16 cellular contexts compared by ENCODE assay signal in genomic region chr14:96245710-96246534, GRCh38. TPM values are rescaled to one million over a fixed set of nuclear protein-coding genes. Genes with fewer than 3 reads are reported as not detected.
DNase-seq lines count a peak whose midpoint lies in the region; ATAC-seq and TF ChIP-seq lines count a peak whose summit lies in the region.
"Had no signal": no experiment of that assay in that cellular context is flagged by ENCODE, and none has a peak within 500 bp of the region (broad histone marks: within the 10 kb centered on the region; RNA-seq: fewer than 3 reads in every experiment).

No MANE protein-coding gene starts in this region.

- TF ChIP-seq CTCF in AG09309 (IDR thresholded peaks at IDR 0.05; ENCODE audit: control insufficient read depth, insufficient read depth, low read depth, low read length, missing control alignments): peak; percentile 22

- no peaks in the 10 kb centered on the region for H3K9me3 ChIP-seq in mesenchymal stem cell (ENCODE audit: control insufficient read depth, low read length)
- H3K9me3 ChIP-seq: tibial artery had no signal

- H3K9ac ChIP-seq in mesenchymal stem cell (ENCODE audit: low read length): no peak overlapping the region
- H3K9ac ChIP-seq: BLaER1 treated with 17β-estradiol and CSF1 and Interleukin-3, amounts not matched to agents 10 nM and 100 nM had no signal

- H3K4me3 ChIP-seq in AG09309 (ENCODE audit: control insufficient read depth, low read depth, low read length) (no peak overlapping the region), mesenchymal stem cell (ENCODE audit: insufficient read depth in 1 of 2, low read depth in 1 of 2, low read length in 2 of 2) (no peak overlapping the region)
- H3K4me3 ChIP-seq: BLaER1 treated with 17β-estradiol and CSF1 and Interleukin-3, amounts not matched to agents 10 nM and 100 nM; tibial artery had no signal

- H3K4me2 ChIP-seq in mesenchymal stem cell (ENCODE audit: low read length, poor library complexity, severe bottlenecking): no peak overlapping the region

- H3K27ac ChIP-seq in mesenchymal stem cell (ENCODE audit: low read length, poor library complexity, severe bottlenecking): peak overlapping the region; percentile 75
- H3K27ac ChIP-seq: BLaER1 treated with 17β-estradiol and CSF1 and Interleukin-3, amounts not matched to agents 10 nM and 100 nM; tibial artery had no signal

- H2BK12ac ChIP-seq in mesenchymal stem cell (ENCODE audit: low read length in 2 of 2): peak overlapping the region; percentile 69 to 87

- H3K14ac ChIP-seq in mesenchymal stem cell (ENCODE audit: low read length in 2 of 2): no peak overlapping the region

- peaks cover 13% of the 10 kb centered on the region for H3K4me1 ChIP-seq in mesenchymal stem cell (ENCODE audit: control insufficient read depth, insufficient read depth, low read depth, low read length)
- H3K4me1 ChIP-seq: tibial artery had no signal

- no peak overlapping the region for H2AFZ ChIP-seq in mesenchymal stem cell (ENCODE audit: low read depth, low read length)

- H4K91ac ChIP-seq in mesenchymal stem cell (ENCODE audit: low read length): peak overlapping the region; percentile 77

- peak overlapping the region; percentile 97 for H2AK5ac ChIP-seq in mesenchymal stem cell (ENCODE audit: low read length, severe bottlenecking)

- peak overlapping the region; percentile 74 for H2BK5ac ChIP-seq in mesenchymal stem cell (ENCODE audit: low read depth, low read length, poor library complexity, severe bottlenecking)

- ATAC-seq in HG02885 (IDR thresholded peaks at IDR 0.05; ENCODE audit: poor library complexity, unreplicated experiment) (no peak), left lobe of liver (no peak)

- DNase-seq in AG09309 (ENCODE audit: low read depth) (peak; percentile 64), M059J (ENCODE audit: low read depth) (peak; percentile 65), astrocyte of the hippocampus (ENCODE audit: low read depth, low spot score) (peak; percentile 28), mesenchymal stem cell (peak; percentile 97), 8988T (no peak), left lobe of liver (ENCODE audit: low spot score) (no peak), RPMI8226 (no peak)
- DNase-seq: activated CD4-positive, alpha-beta T cell treated with anti-CD3 and anti-CD28 coated beads, Interleukin-2, amount 50 U/mL, for 48 hours; DND-41; effector CD8-positive, alpha-beta T cell; NCI-H748 treated with DMSO at 0.1 percent for 48 hours; Right ventricle myocardium superior had no signal

- H3K79me1 ChIP-seq in mesenchymal stem cell (replicated peaks; ENCODE audit: low read length, poor library complexity, severe bottlenecking): peaks cover 16% of the 10 kb centered on the region

- H2BK15ac ChIP-seq in mesenchymal stem cell (ENCODE audit: low read depth, poor library complexity, severe bottlenecking): no peak overlapping the region

- H3K4ac ChIP-seq in mesenchymal stem cell (ENCODE audit: low read depth in 1 of 2, low read length in 2 of 2): peak overlapping the region; percentile 19 to 40

- H3K27me3 ChIP-seq in mesenchymal stem cell (ENCODE audit: control insufficient read depth in 1 of 2, insufficient read depth in 1 of 2, low read length in 2 of 2): no peaks in the 10 kb centered on the region
- H3K27me3 ChIP-seq: BLaER1 treated with 17β-estradiol and CSF1 and Interleukin-3, amounts not matched to agents 10 nM and 100 nM had no signal

- no peak overlapping the region for H2BK120ac ChIP-seq in mesenchymal stem cell (ENCODE audit: low read depth, low read length)

- H3K36me3 ChIP-seq in mesenchymal stem cell (ENCODE audit: control insufficient read depth in 1 of 2, insufficient read depth in 2 of 2, low read depth in 1 of 2, low read length in 2 of 2): peaks cover 25 to 69% of the 10 kb centered on the region in 2 experiments
- H3K36me3 ChIP-seq: BLaER1 treated with 17β-estradiol and CSF1 and Interleukin-3, amounts not matched to agents 10 nM and 100 nM; tibial artery had no signal

- H3K23ac ChIP-seq in mesenchymal stem cell (ENCODE audit: low read length in 2 of 2): no peak overlapping the region

- 54% methylated on average over 3 of the region's 3 CpGs for WGBS in mesenchymal stem cell

- peak overlapping the region; percentile 81 for H4K8ac ChIP-seq in mesenchymal stem cell (ENCODE audit: low read length)

- H3K18ac ChIP-seq in mesenchymal stem cell (ENCODE audit: low read depth in 1 of 2, low read length in 2 of 2): peak overlapping the region; percentile 23 to 88

RNA-seq across cellular contexts. Expression of gene BDKRB1, which starts 10.1 kb away (rescaled TPM):
- total RNA-seq in M059J (2014; rRNA removed; shearing (Covaris generic)): 0.10 and 1.7 TPM in 2 replicates
- polyA plus RNA-seq in mesenchymal stem cell (2013, experiment 1 of 2): 18.7 TPM
- polyA plus RNA-seq in mesenchymal stem cell (2013, experiment 2 of 2): 18.7 TPM
- not detected for total RNA-seq in left lobe of liver
- total RNA-seq: activated T-helper 2 cell treated with anti-CD3 and anti-CD28 coated beads, Interferon-gamma antibody, Interleukin-2, Interleukin-4, amounts not matched to agents 10 μg/mL and 5 μg/mL and 100 μg/mL, durations not matched to agents 14 hours and 24 hours and 36 hours; Right ventricle myocardium superior had no signal

RNA-seq across cellular contexts. Expression of gene BDKRB2, which starts 41.3 kb away (rescaled TPM):
- 2.6 and 3.8 TPM in 2 replicates for total RNA-seq in M059J (2014; rRNA removed; shearing (Covaris generic))
- 16.1 TPM for polyA plus RNA-seq in mesenchymal stem cell (2013, experiment 1 of 2)
- polyA plus RNA-seq in mesenchymal stem cell (2013, experiment 2 of 2): 16.1 TPM
- 0.10 TPM for total RNA-seq in left lobe of liver
- total RNA-seq: activated T-helper 2 cell treated with anti-CD3 and anti-CD28 coated beads, Interferon-gamma antibody, Interleukin-2, Interleukin-4, amounts not matched to agents 10 μg/mL and 5 μg/mL and 100 μg/mL, durations not matched to agents 14 hours and 24 hours and 36 hours had no signal

Comparison
In these comparisons a context has a peak if more than half of its experiments do, and no peak if none do; other contexts are left out.
1. DNase-seq: peak in AG09309 (single experiment), M059J (single experiment), astrocyte of the hippocampus (single experiment) and mesenchymal stem cell (single experiment); none in 8988T (single experiment), left lobe of liver (single experiment) and RPMI8226 (single experiment).